In genomic region chr22:50357756-50358155, GRCh38 we compare ENCODE assay signal across 22 cellular contexts. TPM values are rescaled to one million over a fixed set of nuclear protein-coding genes. Genes with fewer than 3 reads are reported as not detected.
DNase-seq lines count a peak whose midpoint lies in the region; ATAC-seq lines count a peak whose summit lies in the region.
"Had no signal": no experiment of that assay in that cellular context is flagged by ENCODE, and none has a peak within 500 bp of the region (broad histone marks: within the 10 kb centered on the region; RNA-seq: fewer than 3 reads in every experiment).

No MANE protein-coding gene starts in this region.

- H3K4me1 Mint-ChIP-seq in activated CD8-positive, alpha-beta memory T cell treated with anti-CD3 and anti-CD28 coated beads, Interleukin-2, amount 10 ng/mL, durations not matched to agents 7 days and 5 days, result peaks cover 58% of the 10 kb centered on the region
- peaks cover 40% of the 10 kb centered on the region for H3K4me1 Mint-ChIP-seq in central memory CD8-positive, alpha-beta T cell
- H3K4me1 Mint-ChIP-seq in memory B cell, result peaks cover 21% of the 10 kb centered on the region
- H3K4me1 Mint-ChIP-seq in stimulated activated naive B cell treated with anti-CD40 and anti-IgM and Interleukin-4, amounts not matched to agents 10 μg/mL and 1 μg/mL and 100 μg/mL, for 72 hours, result peaks cover 21 to 32% of the 10 kb centered on the region in 2 donors
- H3K4me1 Mint-ChIP-seq: GM23338 had no signal

- peaks cover 0 to 5% of the 10 kb centered on the region in 2 donors for H3K36me3 ChIP-seq in aorta (ENCODE audit: control insufficient read depth in 1 of 2, insufficient read depth in 2 of 2, low read length in 1 of 2)

- no peaks in the 10 kb centered on the region for H3K27me3 Mint-ChIP-seq in activated CD8-positive, alpha-beta memory T cell treated with anti-CD3 and anti-CD28 coated beads, Interleukin-2, amount 10 ng/mL, durations not matched to agents 7 days and 5 days
- H3K27me3 Mint-ChIP-seq in central memory CD8-positive, alpha-beta T cell, result no peaks in the 10 kb centered on the region
- no peaks in the 10 kb centered on the region for H3K27me3 Mint-ChIP-seq in memory B cell
- no peaks in the 10 kb centered on the region for H3K27me3 Mint-ChIP-seq in stimulated activated naive B cell treated with anti-CD40 and anti-IgM and Interleukin-4, amounts not matched to agents 10 μg/mL and 1 μg/mL and 100 μg/mL, for 72 hours
- H3K27me3 Mint-ChIP-seq: B cell; CD4-positive, alpha-beta T cell; CD8-positive, alpha-beta memory T cell had no signal

- intact Hi-C loops in aorta (cut with DNase I), result no loop called here

- H3K4me3 Mint-ChIP-seq in activated CD8-positive, alpha-beta memory T cell treated with anti-CD3 and anti-CD28 coated beads, Interleukin-2, amount 10 ng/mL, durations not matched to agents 7 days and 5 days, result no peak overlapping the region
- H3K4me3 Mint-ChIP-seq in central memory CD8-positive, alpha-beta T cell, result no peak overlapping the region
- no peak overlapping the region for H3K4me3 Mint-ChIP-seq in memory B cell
- H3K4me3 Mint-ChIP-seq in stimulated activated naive B cell treated with anti-CD40 and anti-IgM and Interleukin-4, amounts not matched to agents 10 μg/mL and 1 μg/mL and 100 μg/mL, for 72 hours, result no peak overlapping the region
- H3K4me3 Mint-ChIP-seq: B cell; CD4-positive, alpha-beta T cell; GM23338; H9 had no signal

- no peak for DNase-seq in activated CD8-positive, alpha-beta memory T cell treated with anti-CD3 and anti-CD28 coated beads, Interleukin-2, amount 10 ng/mL, durations not matched to agents 7 days and 5 days
- no peak for DNase-seq in activated CD8-positive, alpha-beta memory T cell treated with anti-CD3 and anti-CD28 coated beads for 24 hours
- DNase-seq in central memory CD8-positive, alpha-beta T cell (ENCODE audit: low spot score in 2 of 2), result no peak
- DNase-seq in memory B cell (ENCODE audit: low spot score in 2 of 2), result no peak
- no peak for DNase-seq in stimulated activated naive B cell treated with anti-CD40 and anti-IgM and Interleukin-4, amounts not matched to agents 10 μg/mL and 1 μg/mL and 100 μg/mL, for 72 hours
- no peak for DNase-seq in NCI-H226
- DNase-seq in SK-N-DZ (ENCODE audit: low spot score), result no peak
- no peak for DNase-seq in aorta
- DNase-seq: CD4-positive, alpha-beta T cell; CD8-positive, alpha-beta memory T cell; DMS 273 treated with DMSO at 0.1 percent for 48 hours; DMS79; EL; GDM1; H9 had no signal

- no peaks in the 10 kb centered on the region for H3K9me3 Mint-ChIP-seq in activated CD8-positive, alpha-beta memory T cell treated with anti-CD3 and anti-CD28 coated beads, Interleukin-2, amount 10 ng/mL, durations not matched to agents 7 days and 5 days (ENCODE audit: low read depth)
- no peaks in the 10 kb centered on the region for H3K9me3 Mint-ChIP-seq in central memory CD8-positive, alpha-beta T cell
- no peaks in the 10 kb centered on the region for H3K9me3 Mint-ChIP-seq in memory B cell
- no peaks in the 10 kb centered on the region for H3K9me3 Mint-ChIP-seq in stimulated activated naive B cell treated with anti-CD40 and anti-IgM and Interleukin-4, amounts not matched to agents 10 μg/mL and 1 μg/mL and 100 μg/mL, for 72 hours
- H3K9me3 Mint-ChIP-seq: CD4-positive, alpha-beta T cell; CD8-positive, alpha-beta memory T cell; GM23338; H9 had no signal

- ATAC-seq in activated CD8-positive, alpha-beta memory T cell treated with anti-CD3 and anti-CD28 coated beads, Interleukin-2, amount 10 ng/mL, durations not matched to agents 7 days and 5 days, result no peak
- ATAC-seq in central memory CD8-positive, alpha-beta T cell (replicated peaks; ENCODE audit: extremely low read depth, poor library complexity, severe bottlenecking), result no peak
- no peak for ATAC-seq in memory B cell (ENCODE audit: low read depth)
- no peak for ATAC-seq in stimulated activated naive B cell treated with anti-CD40 and anti-IgM and Interleukin-4, amounts not matched to agents 10 μg/mL and 1 μg/mL and 100 μg/mL, for 72 hours (replicated peaks)
- no peak for ATAC-seq in aorta (ENCODE audit: low FRiP score)
- ATAC-seq: GM12878, GM23338, HCT116 had no signal

- no peaks in the 10 kb centered on the region for H3K9me3 ChIP-seq in aorta (ENCODE audit: control insufficient read depth, low read length)
- H3K9me3 ChIP-seq: BLaER1 had no signal

- H3K36me3 Mint-ChIP-seq in activated CD8-positive, alpha-beta memory T cell treated with anti-CD3 and anti-CD28 coated beads, Interleukin-2, amount 10 ng/mL, durations not matched to agents 7 days and 5 days, result peaks cover 31% of the 10 kb centered on the region
- H3K36me3 Mint-ChIP-seq in central memory CD8-positive, alpha-beta T cell (ENCODE audit: insufficient read depth), result peaks cover 21% of the 10 kb centered on the region
- peaks cover 10% of the 10 kb centered on the region for H3K36me3 Mint-ChIP-seq in memory B cell
- H3K36me3 Mint-ChIP-seq in stimulated activated naive B cell treated with anti-CD40 and anti-IgM and Interleukin-4, amounts not matched to agents 10 μg/mL and 1 μg/mL and 100 μg/mL, for 72 hours, result peaks cover 32 to 36% of the 10 kb centered on the region in 2 donors

- WGBS in aorta, 2 donors, result 88 to 90% methylated on average over 10 of the region's 10 CpGs

- no peaks in the 10 kb centered on the region for H3K27me3 ChIP-seq in aorta (ENCODE audit: control insufficient read depth in 1 of 2, insufficient read depth in 2 of 2, low read length in 1 of 2)
- H3K27me3 ChIP-seq: BLaER1 had no signal

- H3K27ac Mint-ChIP-seq in activated CD8-positive, alpha-beta memory T cell treated with anti-CD3 and anti-CD28 coated beads, Interleukin-2, amount 10 ng/mL, durations not matched to agents 7 days and 5 days, result peak overlapping the region; percentile 84
- peak overlapping the region; percentile 85 for H3K27ac Mint-ChIP-seq in central memory CD8-positive, alpha-beta T cell (ENCODE audit: low read depth)
- peak overlapping the region; percentile 5 for H3K27ac Mint-ChIP-seq in memory B cell
- H3K27ac Mint-ChIP-seq in stimulated activated naive B cell treated with anti-CD40 and anti-IgM and Interleukin-4, amounts not matched to agents 10 μg/mL and 1 μg/mL and 100 μg/mL, for 72 hours, result peak overlapping the region; percentile 2
- H3K27ac Mint-ChIP-seq: B cell; CD4-positive, alpha-beta T cell; GM23338 had no signal

- CTCF ChIA-PET in activated CD8-positive, alpha-beta memory T cell treated with anti-CD3 and anti-CD28 coated beads, Interleukin-2, amount 10 ng/mL, durations not matched to agents 7 days and 5 days (lab: Charles Lee), result interaction anchor here (1.4 to 1.9 kb wide), 4 partner anchors 8 to 105 kb away, joined by 3 to 10 read pairs (median 5); no protein-coding TSS in a partner anchor

- H3K4me3 ChIP-seq in aorta (ENCODE audit: low read length in 2 of 2), result no peak overlapping the region
- H3K4me3 ChIP-seq: BLaER1, GM12878, GM23338 had no signal

- H3K4me1 ChIP-seq in aorta (ENCODE audit: control insufficient read depth in 1 of 2, insufficient read depth in 2 of 2, low read length in 2 of 2), result no peaks in the 10 kb centered on the region

- no peak overlapping the region for H3K27ac ChIP-seq in aorta (ENCODE audit: low read depth in 1 of 2, low read length in 2 of 2)
- H3K27ac ChIP-seq: 22Rv1, BLaER1, C4-2B had no signal

RNA-seq across cellular contexts. Expression of gene PPP6R2, which starts 14.6 kb away (rescaled TPM):
- 10 to 100 TPM; 78.7 to 98.0 TPM for total RNA-seq in activated CD8-positive, alpha-beta memory T cell treated with anti-CD3 and anti-CD28 coated beads, Interleukin-2, amount 10 ng/mL, durations not matched to agents 7 days and 5 days
- polyA plus RNA-seq in SK-N-DZ (2014; cell fraction: cytosol; rRNA removed), result 39.2 and 43.5 TPM in 2 replicates
- 162 and 174 TPM in 2 replicates for polyA plus RNA-seq in SK-N-DZ (2014; cell fraction: nucleus; rRNA removed)
- 10 to 100 TPM; 45.2 to 46.7 TPM for total RNA-seq in aorta
- 10 to 100 TPM; 14.1 to 62.5 TPM for polyA plus RNA-seq in aorta

RNA-seq across cellular contexts. Expression of gene DENND6B, which starts 30.9 kb away (rescaled TPM):
- total RNA-seq in activated CD8-positive, alpha-beta memory T cell treated with anti-CD3 and anti-CD28 coated beads, Interleukin-2, amount 10 ng/mL, durations not matched to agents 7 days and 5 days, result 1 to 10 TPM; 5.7 to 8.8 TPM
- polyA plus RNA-seq in SK-N-DZ (2014; cell fraction: cytosol; rRNA removed), result 2.2 and 2.8 TPM in 2 replicates
- 8.8 and 10.8 TPM in 2 replicates for polyA plus RNA-seq in SK-N-DZ (2014; cell fraction: nucleus; rRNA removed)
- total RNA-seq in aorta, result 1 to 10 TPM; 2.3 to 7.0 TPM
- polyA plus RNA-seq in aorta, result 1 to 10 TPM in 1 of 2 donors, under 1 TPM in 1; 0.25 to 7.5 TPM

RNA-seq across cellular contexts. Expression of gene PLXNB2, which starts 50.3 kb away (rescaled TPM):
- 10 to 100 TPM; 23.4 to 26.6 TPM for total RNA-seq in activated CD8-positive, alpha-beta memory T cell treated with anti-CD3 and anti-CD28 coated beads, Interleukin-2, amount 10 ng/mL, durations not matched to agents 7 days and 5 days
- polyA plus RNA-seq in SK-N-DZ (2014; cell fraction: cytosol; rRNA removed), result 60.4 and 75.0 TPM in 2 replicates
- polyA plus RNA-seq in SK-N-DZ (2014; cell fraction: nucleus; rRNA removed), result 183 and 241 TPM in 2 replicates
- total RNA-seq in aorta, result 100 to 1,000 TPM; 139 to 210 TPM
- polyA plus RNA-seq in aorta, result 100 to 1,000 TPM in 1 of 2 donors, 10 to 100 TPM in 1; 46.0 to 214 TPM

Comparison
In these comparisons a context has a peak if more than half of its experiments do, and no peak if none do; other contexts are left out.
1. H3K27ac Mint-ChIP-seq: peak in every context shown above with its lines; median percentile 85 in central memory CD8-positive, alpha-beta T cell; 84 in activated CD8-positive, alpha-beta memory T cell treated with anti-CD3 and anti-CD28 coated beads, Interleukin-2, amount 10 ng/mL, durations not matched to agents 7 days and 5 days; 5 in memory B cell; 2 in stimulated activated naive B cell treated with anti-CD40 and anti-IgM and Interleukin-4, amounts not matched to agents 10 μg/mL and 1 μg/mL and 100 μg/mL, for 72 hours.
2. RNA of gene PLXNB2, which starts 50.3 kb away (total RNA-seq): 139 to 210 TPM in aorta; 23.4 to 26.6 TPM in activated CD8-positive, alpha-beta memory T cell treated with anti-CD3 and anti-CD28 coated beads, Interleukin-2, amount 10 ng/mL, durations not matched to agents 7 days and 5 days; every median in the first group is over 4 times any median in the second.